ENCODE assay signal across 14 cellular contexts in the genomic region with DNA sequence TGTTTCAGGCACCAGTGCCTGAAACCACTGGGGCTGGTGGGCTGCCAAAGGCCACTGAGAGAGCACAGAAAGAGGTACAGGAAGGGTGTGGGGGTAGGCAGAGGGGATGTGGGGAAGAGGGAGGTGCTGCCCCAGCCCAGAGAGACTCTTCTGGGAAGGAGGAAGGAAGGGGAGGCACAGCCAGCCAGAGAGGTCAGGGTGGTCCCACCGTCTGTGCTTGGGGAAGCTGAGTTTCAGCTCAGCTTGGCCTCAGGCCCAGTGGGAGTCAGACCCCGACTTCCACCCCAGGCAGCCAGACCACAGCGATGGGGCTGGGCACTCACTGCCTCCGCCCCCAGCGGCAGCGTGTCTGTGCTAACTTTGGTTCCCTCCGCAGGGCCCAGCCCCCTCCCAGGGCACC. TPM values are rescaled to one million over a fixed set of nuclear protein-coding genes. Genes with fewer than 3 reads are reported as not detected.
DNase-seq lines count a peak whose midpoint lies in the region; ATAC-seq and TF ChIP-seq lines count a peak whose summit lies in the region.
"Had no signal": no experiment of that assay in that cellular context is flagged by ENCODE, and none has a peak within 500 bp of the region (broad histone marks: within the 10 kb centered on the region; RNA-seq: fewer than 3 reads in every experiment).

No MANE protein-coding gene starts in this region.

- H3K4me3 Mint-ChIP-seq in activated T-helper 17 cell treated with anti-CD3 and anti-CD28 coated beads, Interleukin-2, amount 50 U/mL, for 72 hours, result peak overlapping the region; percentile 59
- H3K4me3 Mint-ChIP-seq in WTC11, result no peak overlapping the region

- H3K36me3 ChIP-seq in lung (ENCODE audit: control insufficient read depth in 2 of 2, insufficient read depth in 2 of 2, low read length in 2 of 2), result no peaks in the 10 kb centered on the region
- H3K36me3 ChIP-seq: BE2C had no signal

- peak; percentile 71 for DNase-seq in Ammon's horn (ENCODE audit: low spot score)
- no peak for DNase-seq in lung (ENCODE audit: low spot score)
- no peak for DNase-seq in RKO (ENCODE audit: low spot score)
- no peak for DNase-seq in WTC11 (ENCODE audit: low spot score)
- DNase-seq in NCI-H510A (lab: John Stamatoyannopoulos, UW), result no peak
- DNase-seq in NCI-H526 treated with DMSO at 0.1 percent for 48 hours (lab: John Stamatoyannopoulos, UW), result no peak
- DNase-seq: BE2C, NCI-H524 had no signal

- peak; percentile 31 for ATAC-seq in GM21825 (IDR thresholded peaks at IDR 0.05; ENCODE audit: unreplicated experiment)
- ATAC-seq in activated T-helper 17 cell treated with anti-CD3 and anti-CD28 coated beads, Interleukin-2, amount 50 U/mL, for 72 hours (replicated peaks), result no peak
- peak; percentile 20 for ATAC-seq in lung (ENCODE audit: insufficient read depth, low FRiP score)
- ATAC-seq in WTC11, result no peak

- POLR2A ChIA-PET in WTC11 (lab: Charles Lee), result no interaction called here

- H3K36me3 Mint-ChIP-seq in activated T-helper 17 cell treated with anti-CD3 and anti-CD28 coated beads, Interleukin-2, amount 50 U/mL, for 72 hours (ENCODE audit: low read depth), result no peaks in the 10 kb centered on the region
- H3K36me3 Mint-ChIP-seq in WTC11, result no peaks in the 10 kb centered on the region

- CTCF ChIA-PET in WTC11 (lab: Charles Lee), result no interaction called here

- no peaks in the 10 kb centered on the region for H3K27me3 ChIP-seq in lung (ENCODE audit: control insufficient read depth, insufficient read depth)
- H3K27me3 ChIP-seq: BE2C had no signal

- peak overlapping the region; percentile 84 for H3K27ac Mint-ChIP-seq in activated T-helper 17 cell treated with anti-CD3 and anti-CD28 coated beads, Interleukin-2, amount 50 U/mL, for 72 hours
- H3K27ac Mint-ChIP-seq in WTC11, result no peak overlapping the region

- no peaks in the 10 kb centered on the region for H3K27me3 Mint-ChIP-seq in activated T-helper 17 cell treated with anti-CD3 and anti-CD28 coated beads, Interleukin-2, amount 50 U/mL, for 72 hours
- H3K27me3 Mint-ChIP-seq in WTC11 (ENCODE audit: low read depth), result no peaks in the 10 kb centered on the region

- no peaks in the 10 kb centered on the region for H3K9me3 ChIP-seq in lung (ENCODE audit: control insufficient read depth in 2 of 2, insufficient read depth in 1 of 2, low read length in 1 of 2)
- H3K9me3 ChIP-seq: BE2C had no signal

- H3K9me3 Mint-ChIP-seq in activated T-helper 17 cell treated with anti-CD3 and anti-CD28 coated beads, Interleukin-2, amount 50 U/mL, for 72 hours, result no peaks in the 10 kb centered on the region
- no peaks in the 10 kb centered on the region for H3K9me3 Mint-ChIP-seq in WTC11

- 14 to 44% methylated on average over 7 of the region's 7 CpGs for WGBS in lung, 2 donors

- peaks cover 15% of the 10 kb centered on the region for H3K4me1 Mint-ChIP-seq in activated T-helper 17 cell treated with anti-CD3 and anti-CD28 coated beads, Interleukin-2, amount 50 U/mL, for 72 hours
- peaks cover 7% of the 10 kb centered on the region for H3K4me1 Mint-ChIP-seq in WTC11

- TF ChIP-seq CTCF in lung (IDR thresholded peaks at IDR 0.05; ENCODE audit: control extremely low read depth, extremely low read depth) (no peak), WTC11 (IDR thresholded peaks at IDR 0.05) (no peak)

- H3K4me1 ChIP-seq in lung (ENCODE audit: control insufficient read depth in 2 of 2, insufficient read depth in 2 of 2, low read length in 2 of 2), result peaks cover 0 to 27% of the 10 kb centered on the region in 2 donors
- H3K4me1 ChIP-seq: BE2C had no signal

- H3K27ac ChIP-seq in lung (ENCODE audit: low read depth in 1 of 2, low read length in 1 of 2), result peak overlapping the region in 1 of 2 donors; percentile 67

- no peak overlapping the region for H3K4me3 ChIP-seq in lung

TF ChIP-seq in WTC11, 78 proteins besides CTCF, POLR2A, EP300 and RAD21:
- TF ChIP-seq ATF1 (CRISPR knock-in tag; IDR thresholded peaks at IDR 0.05) (no peak), NFE2L1 (CRISPR knock-in tag; IDR thresholded peaks at IDR 0.05) (no peak), ESRRA (CRISPR knock-in tag; IDR thresholded peaks at IDR 0.05; ENCODE audit: borderline replicate concordance) (no peak), ARID4B (CRISPR knock-in tag; IDR thresholded peaks at IDR 0.05; ENCODE audit: borderline replicate concordance) (no peak), GABPB1 (CRISPR knock-in tag; IDR thresholded peaks at IDR 0.05) (no peak), ETV6 (CRISPR knock-in tag; IDR thresholded peaks at IDR 0.05) (no peak), EMX1 (CRISPR knock-in tag; IDR thresholded peaks at IDR 0.05) (no peak), SOX15 (CRISPR knock-in tag; IDR thresholded peaks at IDR 0.05) (no peak), ZNF671 (CRISPR knock-in tag; IDR thresholded peaks at IDR 0.05) (no peak), ZNF416 (CRISPR knock-in tag; IDR thresholded peaks at IDR 0.05) (no peak), PRDM15 (CRISPR knock-in tag; IDR thresholded peaks at IDR 0.05) (no peak), GRHL2 (CRISPR knock-in tag; IDR thresholded peaks at IDR 0.05; ENCODE audit: insufficient replicate concordance, severe bottlenecking) (no peak), TEAD1 (CRISPR knock-in tag; IDR thresholded peaks at IDR 0.05) (no peak)

RNA-seq across cellular contexts. Expression of gene PHYKPL, which starts 8.7 kb away (rescaled TPM):
- 100 to 1,000 TPM in 1 of 2 donors, 10 to 100 TPM in 1; 91.9 to 112 TPM for total RNA-seq in activated T-helper 17 cell treated with anti-CD3 and anti-CD28 coated beads, Interleukin-2, amount 50 U/mL, for 72 hours
- total RNA-seq in lung, result 100 to 1,000 TPM in 1 of 2 donors, 10 to 100 TPM in 1; 99.6 to 100 TPM
- 10 to 100 TPM; 49.7 to 52.0 TPM for polyA plus RNA-seq in lung
- 30.9 to 41.7 TPM (median 31.7 TPM) in 3 replicates for total RNA-seq in WTC11 (2021)

RNA-seq across cellular contexts. Expression of gene HNRNPAB, which starts 36.9 kb away (rescaled TPM):
- total RNA-seq in activated T-helper 17 cell treated with anti-CD3 and anti-CD28 coated beads, Interleukin-2, amount 50 U/mL, for 72 hours, result 100 to 1,000 TPM; 154 to 390 TPM
- total RNA-seq in lung (100 to 1,000 TPM in 1 of 2 donors, 10 to 100 TPM in 1; 35.9 to 140 TPM), WTC11 (2021) (414 to 457 TPM (median 419 TPM) in 3 replicates)
- 100 to 1,000 TPM; 121 to 168 TPM for polyA plus RNA-seq in lung

RNA-seq across cellular contexts. Expression of gene GMCL2, which starts 54.1 kb away (rescaled TPM):
- total RNA-seq in activated T-helper 17 cell treated with anti-CD3 and anti-CD28 coated beads, Interleukin-2, amount 50 U/mL, for 72 hours, result not detected
- total RNA-seq in lung (not detected), WTC11 (2021) (not detected in 3 replicates)
- not detected for polyA plus RNA-seq in lung
- total RNA-seq: HT1080; T-helper 2 cell treated with Interferon-gamma antibody and Interleukin-4, amounts not matched to agents 100 ng/mL and 5 ng/mL, for 36 hours; temporal lobe had no signal
- polyA plus RNA-seq: esophagus had no signal

Comparison
In these comparisons a context has a peak if more than half of its experiments do, and no peak if none do; other contexts are left out.
1. ATAC-seq: peak in GM21825 (single experiment) and lung (single experiment); none in activated T-helper 17 cell treated with anti-CD3 and anti-CD28 coated beads, Interleukin-2, amount 50 U/mL, for 72 hours (single experiment) and WTC11 (single experiment).